ENCODE assay signal across 21 cellular contexts in the genomic region with DNA sequence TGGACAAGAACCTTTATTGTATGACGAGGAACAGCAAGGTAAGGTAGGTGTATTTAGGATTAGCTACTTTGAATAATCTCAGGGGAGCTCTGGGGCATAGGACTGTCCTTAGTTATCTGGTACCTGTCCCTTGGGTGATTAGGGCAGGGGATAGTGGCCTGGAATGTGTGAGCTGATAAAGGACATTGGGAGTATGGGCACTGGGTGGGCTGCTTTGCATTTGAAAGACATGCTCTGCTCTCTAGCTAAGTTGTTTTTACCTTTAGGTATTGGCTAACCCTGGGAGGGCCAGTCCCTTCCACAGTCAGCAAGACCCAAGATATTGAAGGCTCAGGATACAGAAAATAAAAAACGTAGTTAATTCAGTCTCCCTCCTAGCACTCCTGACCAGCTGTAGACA.
"Had no signal": no experiment of that assay in that cellular context is flagged by ENCODE, and none has a peak within 500 bp of the region (broad histone marks: within the 10 kb centered on the region; RNA-seq: fewer than 3 reads in every experiment).

No MANE protein-coding gene starts in this region.

- H3K27me3 ChIP-seq: colonic mucosa, hepatocyte, spleen, thyroid gland had no signal

- ATAC-seq: left colon; left ventricle myocardium superior; psoas muscle; sciatic nerve; stimulated activated memory B cell treated with anti-CD40 and anti-IgM and Interleukin-4, amounts not matched to agents 10 μg/mL and 1 μg/mL and 100 μg/mL, for 72 hours had no signal

- DNase-seq: colonic mucosa; effector CD4-positive, alpha-beta T cell; foreskin melanocyte; head of caudate nucleus; left colon; left ventricle myocardium superior; mesenchymal stem cell; naive B cell; nephron progenitor cell; psoas muscle; retina; spleen; stimulated activated CD4-positive, alpha-beta T cell treated with anti-CD3 and anti-CD28 coated beads, Interleukin-15, amount 100 ng/mL, for 24 hours; stimulated activated CD4-positive, alpha-beta T cell treated with anti-CD3 and anti-CD28 coated beads, Interleukin-1b, Interleukin-23, amount 100 ng/mL, for 48 hours; stimulated activated CD4-positive, alpha-beta T cell treated with anti-CD3 and anti-CD28 coated beads, Interleukin-4, amount 100 ng/mL, for 24 hours; thyroid gland had no signal

- H3K9me3 Mint-ChIP-seq: nephron progenitor cell; stimulated activated memory B cell treated with anti-CD40 and anti-IgM and Interleukin-4, amounts not matched to agents 10 μg/mL and 1 μg/mL and 100 μg/mL, for 72 hours; type B pancreatic cell had no signal

- H3K4me1 Mint-ChIP-seq: naive B cell; stimulated activated memory B cell treated with anti-CD40 and anti-IgM and Interleukin-4, amounts not matched to agents 10 μg/mL and 1 μg/mL and 100 μg/mL, for 72 hours had no signal

- H3K27ac ChIP-seq: colonic mucosa, hepatocyte, psoas muscle, spleen, thyroid gland had no signal

- H3K4me3 Mint-ChIP-seq: nephron progenitor cell; stimulated activated memory B cell treated with anti-CD40 and anti-IgM and Interleukin-4, amounts not matched to agents 10 μg/mL and 1 μg/mL and 100 μg/mL, for 72 hours; type B pancreatic cell had no signal

- H3K36me3 ChIP-seq: colonic mucosa, spleen, thyroid gland had no signal

- H3K9me3 ChIP-seq: colonic mucosa, psoas muscle, spleen, thyroid gland had no signal

- H3K4me3 ChIP-seq: colonic mucosa, hepatocyte, lung, psoas muscle, spleen, thyroid gland had no signal

- H3K27me3 Mint-ChIP-seq: type B pancreatic cell had no signal

- H3K4me1 ChIP-seq: colonic mucosa, psoas muscle, spleen, thyroid gland had no signal

- H3K27ac Mint-ChIP-seq: naive B cell; nephron progenitor cell; stimulated activated memory B cell treated with anti-CD40 and anti-IgM and Interleukin-4, amounts not matched to agents 10 μg/mL and 1 μg/mL and 100 μg/mL, for 72 hours; type B pancreatic cell had no signal

- H3K36me3 Mint-ChIP-seq: naive B cell; stimulated activated memory B cell treated with anti-CD40 and anti-IgM and Interleukin-4, amounts not matched to agents 10 μg/mL and 1 μg/mL and 100 μg/mL, for 72 hours; type B pancreatic cell had no signal
